ENCODE assay signal across 11 cellular contexts in the genomic region with DNA sequence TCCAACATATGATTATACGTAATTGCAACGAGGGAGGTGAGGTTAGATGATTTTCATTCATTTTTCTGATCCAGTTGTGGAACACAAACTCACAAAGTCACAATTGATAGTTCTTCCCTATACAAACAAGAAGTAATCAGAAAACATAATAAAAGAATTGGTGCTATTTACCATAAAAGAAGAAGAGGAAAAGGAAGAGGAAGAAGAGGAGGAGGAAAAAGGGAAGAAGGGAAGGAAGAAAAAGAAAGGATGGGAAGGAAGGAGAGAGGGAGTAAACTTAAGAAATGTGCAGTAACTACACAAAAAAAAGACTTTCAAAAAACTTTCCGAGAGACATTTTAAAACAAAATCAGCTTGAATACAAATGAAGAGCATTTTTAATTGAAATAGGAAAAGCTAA.
"Had no signal": no experiment of that assay in that cellular context is flagged by ENCODE, and none has a peak within 500 bp of the region (broad histone marks: within the 10 kb centered on the region; RNA-seq: fewer than 3 reads in every experiment).

No MANE protein-coding gene starts in this region.

- DNase-seq: H9, HCEC 1CT, HFFc6, IMR-90, Karpas-422, KBM-7 had no signal

- H3K4me3 ChIP-seq: GM23338 had no signal

- H3K27ac Mint-ChIP-seq: GM23338, H9, HFFc6 had no signal

- H3K9me3 Mint-ChIP-seq: GM23338, H9, HFFc6 had no signal

- H3K4me1 Mint-ChIP-seq: GM23338 had no signal

- FAIRE-seq: H1, H54, HTR-8/SVneo had no signal

- H3K27ac ChIP-seq: KMS-11 had no signal

- ATAC-seq: GM23338 had no signal

- H3K4me3 Mint-ChIP-seq: GM23338, H9, HFFc6 had no signal
